8 cellular contexts compared by ENCODE assay signal in genomic region chr3:97820780-97821179, GRCh38. TPM values are rescaled to one million over a fixed set of nuclear protein-coding genes. Genes with fewer than 3 reads are reported as not detected.
A peak's percentile ranks its signal among the peaks of the same experiment; 100 is the strongest.
DNase-seq lines count a peak whose midpoint lies in the region; ATAC-seq and TF ChIP-seq lines count a peak whose summit lies in the region.

No MANE protein-coding gene starts in this region.

- H4K20me1 ChIP-seq in smooth muscle cell (ENCODE audit: low read depth), result peaks cover 19% of the 10 kb centered on the region

- ATAC-seq in WTC11 (no peak), HG03045 (IDR thresholded peaks at IDR 0.05; ENCODE audit: unreplicated experiment) (no peak)

- no peak overlapping the region for H3K9ac ChIP-seq in smooth muscle cell (ENCODE audit: low read depth)

- peak overlapping the region; percentile 96 for H3K4me3 Mint-ChIP-seq in T-helper 1 cell treated with Interleukin-12 subunit alpha and Interleukin-12 subunit beta and Interleukin-4 antibody, amounts not matched to agents 30 μg/mL and 1 μg/mL, for 36 hours
- H3K4me3 Mint-ChIP-seq in WTC11, result peak overlapping the region; percentile 75

- peak overlapping the region; percentile 100 for H2AFZ ChIP-seq in smooth muscle cell (ENCODE audit: low read depth)

- DNase-seq in T-helper 1 cell (no peak), WTC11 (ENCODE audit: low spot score) (no peak), foreskin fibroblast (no peak), smooth muscle cell (lab: John Stamatoyannopoulos, UW; ENCODE audit: unreplicated experiment) (no peak), SHP77 treated with DMSO at 0.1 percent for 48 hours (lab: John Stamatoyannopoulos, UW) (no peak), putamen (ENCODE audit: low spot score) (no peak)

- peaks cover 9% of the 10 kb centered on the region for H3K79me2 ChIP-seq in smooth muscle cell (ENCODE audit: low read depth)

- CTCF ChIA-PET in WTC11 (lab: Charles Lee), result interaction anchor here (1.0 to 2.1 kb wide), 7 partner anchors 10 to 202 kb away, joined by 3 to 14 read pairs (median 3); no protein-coding TSS in a partner anchor

- no peaks in the 10 kb centered on the region for H3K36me3 ChIP-seq in smooth muscle cell (ENCODE audit: low read depth)

- H3K36me3 Mint-ChIP-seq in T-helper 1 cell treated with Interleukin-12 subunit alpha and Interleukin-12 subunit beta and Interleukin-4 antibody, amounts not matched to agents 30 μg/mL and 1 μg/mL, for 36 hours (ENCODE audit: low read depth), result peaks cover 3% of the 10 kb centered on the region
- H3K36me3 Mint-ChIP-seq in WTC11, result no peaks in the 10 kb centered on the region

- peaks cover 13% of the 10 kb centered on the region for H3K27me3 ChIP-seq in smooth muscle cell (ENCODE audit: low read depth)

- no peaks in the 10 kb centered on the region for H3K9me3 Mint-ChIP-seq in T-helper 1 cell treated with Interleukin-12 subunit alpha and Interleukin-12 subunit beta and Interleukin-4 antibody, amounts not matched to agents 30 μg/mL and 1 μg/mL, for 36 hours
- no peaks in the 10 kb centered on the region for H3K9me3 Mint-ChIP-seq in WTC11

- no peaks in the 10 kb centered on the region for H3K9me3 ChIP-seq in smooth muscle cell (replicated peaks; ENCODE audit: low read depth)

- 81% methylated on average over 5 of the region's 5 CpGs for WGBS in smooth muscle cell (ENCODE audit: low lambda C conversion rate)

- TF ChIP-seq CTCF in WTC11 (IDR thresholded peaks at IDR 0.05), result no peak
- TF ChIP-seq CTCF in foreskin fibroblast (IDR thresholded peaks at IDR 0.05; ENCODE audit: low read depth, low read length), result no peak
- TF ChIP-seq CTCF in smooth muscle cell (IDR thresholded peaks at IDR 0.05; ENCODE audit: borderline replicate concordance, insufficient read depth, poor library complexity, severe bottlenecking), result no peak

- peak overlapping the region; percentile 81 for H3K27ac Mint-ChIP-seq in T-helper 1 cell treated with Interleukin-12 subunit alpha and Interleukin-12 subunit beta and Interleukin-4 antibody, amounts not matched to agents 30 μg/mL and 1 μg/mL, for 36 hours
- no peak overlapping the region for H3K27ac Mint-ChIP-seq in WTC11

- no peaks in the 10 kb centered on the region for H3F3A ChIP-seq in smooth muscle cell (ENCODE audit: low read depth)

- H3K4me1 Mint-ChIP-seq in T-helper 1 cell treated with Interleukin-12 subunit alpha and Interleukin-12 subunit beta and Interleukin-4 antibody, amounts not matched to agents 30 μg/mL and 1 μg/mL, for 36 hours (ENCODE audit: low read depth), result peaks cover 31% of the 10 kb centered on the region
- peaks cover 51% of the 10 kb centered on the region for H3K4me1 Mint-ChIP-seq in WTC11

- POLR2A ChIA-PET in WTC11 (lab: Charles Lee), result interaction anchor here (0.6 kb wide), 1 partner anchor 1081 kb away, joined by 3 read pairs; the partner anchor contains the start of gene DCBLD2

- peak overlapping the region; percentile 83 to 86 for H3K4me3 ChIP-seq in foreskin fibroblast (ENCODE audit: low read depth in 1 of 2, low read length in 2 of 2)
- H3K4me3 ChIP-seq in smooth muscle cell, result peak overlapping the region; percentile 98

- peaks cover 7% of the 10 kb centered on the region for H3K4me1 ChIP-seq in smooth muscle cell (ENCODE audit: low read depth)

- H3K27me3 Mint-ChIP-seq in T-helper 1 cell treated with Interleukin-12 subunit alpha and Interleukin-12 subunit beta and Interleukin-4 antibody, amounts not matched to agents 30 μg/mL and 1 μg/mL, for 36 hours (ENCODE audit: low read depth), result peaks cover 57% of the 10 kb centered on the region
- H3K27me3 Mint-ChIP-seq in WTC11 (ENCODE audit: low read depth), result peaks cover 29% of the 10 kb centered on the region

- H3K27ac ChIP-seq in smooth muscle cell (ENCODE audit: low read depth), result no peak overlapping the region

- peak overlapping the region; percentile 98 for H3K4me2 ChIP-seq in smooth muscle cell

TF ChIP-seq in WTC11, 78 proteins besides CTCF, POLR2A, EP300 and RAD21:
- TF ChIP-seq ZNF425 (CRISPR knock-in tag; conservative IDR thresholded peaks at IDR 0.05) (no peak), SMAD3 (CRISPR knock-in tag; IDR thresholded peaks at IDR 0.05; ENCODE audit: borderline replicate concordance) (no peak), HMGA2 (CRISPR knock-in tag; IDR thresholded peaks at IDR 0.05) (no peak), ZNF263 (CRISPR knock-in tag; IDR thresholded peaks at IDR 0.05; ENCODE audit: low read depth) (no peak), FOXP1 (CRISPR knock-in tag; IDR thresholded peaks at IDR 0.05; ENCODE audit: borderline replicate concordance) (no peak), NR1H2 (CRISPR knock-in tag; IDR thresholded peaks at IDR 0.05) (no peak), IRF2 (CRISPR knock-in tag; IDR thresholded peaks at IDR 0.05; ENCODE audit: borderline replicate concordance, low read depth) (no peak), EMX1 (CRISPR knock-in tag; IDR thresholded peaks at IDR 0.05) (no peak), ZBTB21 (CRISPR knock-in tag; IDR thresholded peaks at IDR 0.05; ENCODE audit: borderline replicate concordance) (no peak), RELA (CRISPR knock-in tag; IDR thresholded peaks at IDR 0.05; ENCODE audit: borderline replicate concordance) (no peak), GABPB1 (CRISPR knock-in tag; IDR thresholded peaks at IDR 0.05) (no peak), ZNF317 (CRISPR knock-in tag; IDR thresholded peaks at IDR 0.05; ENCODE audit: borderline replicate concordance, low read depth) (no peak), FOXK1 (CRISPR knock-in tag; IDR thresholded peaks at IDR 0.05) (no peak)
- TF ChIP-seq, protein P1, sequence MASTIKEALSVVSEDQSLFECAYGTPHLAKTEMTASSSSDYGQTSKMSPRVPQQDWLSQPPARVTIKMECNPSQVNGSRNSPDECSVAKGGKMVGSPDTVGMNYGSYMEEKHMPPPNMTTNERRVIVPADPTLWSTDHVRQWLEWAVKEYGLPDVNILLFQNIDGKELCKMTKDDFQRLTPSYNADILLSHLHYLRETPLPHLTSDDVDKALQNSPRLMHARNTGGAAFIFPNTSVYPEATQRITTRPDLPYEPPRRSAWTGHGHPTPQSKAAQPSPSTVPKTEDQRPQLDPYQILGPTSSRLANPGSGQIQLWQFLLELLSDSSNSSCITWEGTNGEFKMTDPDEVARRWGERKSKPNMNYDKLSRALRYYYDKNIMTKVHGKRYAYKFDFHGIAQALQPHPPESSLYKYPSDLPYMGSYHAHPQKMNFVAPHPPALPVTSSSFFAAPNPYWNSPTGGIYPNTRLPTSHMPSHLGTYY (CRISPR knock-in tag; IDR thresholded peaks at IDR 0.05), result no peak
- TF ChIP-seq, protein P2, sequence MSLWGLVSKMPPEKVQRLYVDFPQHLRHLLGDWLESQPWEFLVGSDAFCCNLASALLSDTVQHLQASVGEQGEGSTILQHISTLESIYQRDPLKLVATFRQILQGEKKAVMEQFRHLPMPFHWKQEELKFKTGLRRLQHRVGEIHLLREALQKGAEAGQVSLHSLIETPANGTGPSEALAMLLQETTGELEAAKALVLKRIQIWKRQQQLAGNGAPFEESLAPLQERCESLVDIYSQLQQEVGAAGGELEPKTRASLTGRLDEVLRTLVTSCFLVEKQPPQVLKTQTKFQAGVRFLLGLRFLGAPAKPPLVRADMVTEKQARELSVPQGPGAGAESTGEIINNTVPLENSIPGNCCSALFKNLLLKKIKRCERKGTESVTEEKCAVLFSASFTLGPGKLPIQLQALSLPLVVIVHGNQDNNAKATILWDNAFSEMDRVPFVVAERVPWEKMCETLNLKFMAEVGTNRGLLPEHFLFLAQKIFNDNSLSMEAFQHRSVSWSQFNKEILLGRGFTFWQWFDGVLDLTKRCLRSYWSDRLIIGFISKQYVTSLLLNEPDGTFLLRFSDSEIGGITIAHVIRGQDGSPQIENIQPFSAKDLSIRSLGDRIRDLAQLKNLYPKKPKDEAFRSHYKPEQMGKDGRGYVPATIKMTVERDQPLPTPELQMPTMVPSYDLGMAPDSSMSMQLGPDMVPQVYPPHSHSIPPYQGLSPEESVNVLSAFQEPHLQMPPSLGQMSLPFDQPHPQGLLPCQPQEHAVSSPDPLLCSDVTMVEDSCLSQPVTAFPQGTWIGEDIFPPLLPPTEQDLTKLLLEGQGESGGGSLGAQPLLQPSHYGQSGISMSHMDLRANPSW (CRISPR knock-in tag; conservative IDR thresholded peaks at IDR 0.05; ENCODE audit: low read depth), result no peak

RNA-seq across cellular contexts. Expression of gene CRYBG3, which starts 1.0 kb away (rescaled TPM):
- total RNA-seq in WTC11 (2021), result 12.6 to 13.6 TPM (median 13.3 TPM) in 3 replicates
- total RNA-seq in smooth muscle cell, result 14.2 and 17.0 TPM in 2 replicates
- 1.5 and 1.9 TPM in 2 replicates for polyA plus RNA-seq in smooth muscle cell

RNA-seq across cellular contexts. Expression of gene ARL6, which starts 56.2 kb away (rescaled TPM):
- total RNA-seq in WTC11 (2021) (6.6 to 7.1 TPM (median 6.8 TPM) in 3 replicates), smooth muscle cell (14.6 and 27.0 TPM in 2 replicates)
- polyA plus RNA-seq in smooth muscle cell, result 5.3 and 5.8 TPM in 2 replicates
